Comparison of ENCODE assay signal across 28 cellular contexts in the genomic region with DNA sequence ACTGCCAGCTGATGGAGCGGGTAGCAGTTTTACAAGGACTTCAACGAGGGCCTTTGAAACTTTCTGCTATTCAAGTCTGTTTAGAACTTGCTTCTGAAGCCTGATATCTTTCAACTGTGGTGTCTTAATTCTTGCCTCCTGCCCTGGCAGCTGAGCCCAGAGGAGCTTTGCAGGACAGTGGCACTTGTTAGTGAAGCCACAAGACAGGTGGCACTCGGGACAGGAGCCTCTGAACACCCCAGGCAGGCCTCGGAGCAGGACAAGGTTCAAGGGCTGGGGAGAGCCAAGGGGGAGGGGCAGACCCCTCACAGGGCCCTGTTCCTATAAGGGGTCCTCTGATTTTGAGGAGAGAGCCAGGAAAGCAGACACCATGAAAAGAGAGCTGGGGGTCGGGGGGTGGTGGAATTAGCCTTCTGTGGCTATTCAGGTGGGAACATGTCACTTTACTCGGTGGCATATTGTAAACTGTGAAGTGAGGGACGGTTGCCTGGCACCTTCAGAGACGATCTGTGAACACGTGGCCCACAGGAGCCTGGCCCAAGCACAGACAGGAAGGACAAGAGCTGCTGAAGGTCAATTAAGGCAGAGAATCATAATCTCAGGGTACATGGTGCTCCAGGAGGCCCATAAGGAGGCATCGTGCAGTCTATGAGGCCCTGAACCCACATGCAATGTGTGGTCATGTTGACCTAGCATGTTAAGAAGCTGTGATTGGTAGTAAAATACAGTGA. TPM values are rescaled to one million over a fixed set of nuclear protein-coding genes. Genes with fewer than 3 reads are reported as not detected.
DNase-seq lines count a peak whose midpoint lies in the region; ATAC-seq and TF ChIP-seq lines count a peak whose summit lies in the region.
"Had no signal": no experiment of that assay in that cellular context is flagged by ENCODE, and none has a peak within 500 bp of the region (broad histone marks: within the 10 kb centered on the region; RNA-seq: fewer than 3 reads in every experiment).

No MANE protein-coding gene starts in this region.

- DNase-seq in Right ventricle myocardium superior (no peak), Right ventricle myocardium inferior (ENCODE audit: missing footprints) (no peak), islet precursor cell (peak; percentile 40), osteoblast (ENCODE audit: insufficient read length, low spot score, missing footprints) (no peak), NK-92 (lab: John Stamatoyannopoulos, UW; ENCODE audit: unreplicated experiment) (no peak)
- no peak for DNase-seq in stimulated activated effector memory CD8-positive, alpha-beta T cell treated with anti-CD3 and anti-CD28 coated beads, Interleukin-12 subunit alpha, Interleukin-12 subunit beta, amount 100 ng/mL, for 72 hours (ENCODE audit: low spot score in 2 of 2)
- DNase-seq: Caco-2; CD8-positive, alpha-beta T cell; DND-41; H9; KBM-7; NCI-H1105 treated with DMSO at 0.1 percent for 48 hours; NCI-H146; NCI-H1930; NCI-H2107; NCI-H524 treated with DMSO at 0.1 percent for 48 hours; NCI-H774; NK-92 treated with Interleukin-12 subunit alpha and Interleukin-12 subunit beta, amount 100 ng/mL, for 24 hours; PC-3 had no signal

- no peaks in the 10 kb centered on the region for H3K4me1 Mint-ChIP-seq in stimulated activated effector memory CD8-positive, alpha-beta T cell treated with anti-CD3 and anti-CD28 coated beads, Interleukin-12 subunit alpha, Interleukin-12 subunit beta, amount 100 ng/mL, for 72 hours
- H3K4me1 Mint-ChIP-seq: B cell, GM23338 had no signal

- H3K27ac ChIP-seq in osteoblast (ENCODE audit: low read depth, low read length) (no peak overlapping the region), skeletal muscle tissue (ENCODE audit: low read depth, low read length) (peak overlapping the region; percentile 57)
- H3K27ac ChIP-seq: 22Rv1, C4-2B, SJSA1 had no signal

- H3K4me3 ChIP-seq in osteoblast (ENCODE audit: insufficient read depth, low read length) = no peak overlapping the region
- no peak overlapping the region for H3K4me3 ChIP-seq in skeletal muscle tissue (ENCODE audit: low read length in 3 of 3)
- H3K4me3 ChIP-seq: GM23338, MG63, SJSA1 had no signal

- peak overlapping the region; percentile 63 for H2AFZ ChIP-seq in osteoblast (ENCODE audit: low read length)
- H2AFZ ChIP-seq: GM23338 had no signal

- peaks cover 34% of the 10 kb centered on the region for H3K4me1 ChIP-seq in osteoblast (ENCODE audit: insufficient read depth, low read length)
- peaks cover 35 to 52% (median 39%) of the 10 kb centered on the region in 3 donors for H3K4me1 ChIP-seq in skeletal muscle tissue (ENCODE audit: control insufficient read depth in 3 of 3, insufficient read depth in 3 of 3, low read length in 3 of 3)
- H3K4me1 ChIP-seq: Caco-2, SJSA1 had no signal

- H3K9me3 ChIP-seq in osteoblast (ENCODE audit: low read depth, low read length) (no peaks in the 10 kb centered on the region), skeletal muscle tissue (ENCODE audit: control insufficient read depth in 3 of 3, low read length in 3 of 3) (no peaks in the 10 kb centered on the region)
- H3K9me3 ChIP-seq: Caco-2, SJSA1 had no signal

- H4K20me1 ChIP-seq in osteoblast (ENCODE audit: insufficient read depth, low read length) = no peaks in the 10 kb centered on the region

- no peak for TF ChIP-seq CTCF in osteoblast (IDR thresholded peaks at IDR 0.05; ENCODE audit: extremely low read depth, low read depth, low read length)

- peaks cover 19% of the 10 kb centered on the region for H3K9me3 Mint-ChIP-seq in stimulated activated effector memory CD8-positive, alpha-beta T cell treated with anti-CD3 and anti-CD28 coated beads, Interleukin-12 subunit alpha, Interleukin-12 subunit beta, amount 100 ng/mL, for 72 hours

- H3K27ac Mint-ChIP-seq in stimulated activated effector memory CD8-positive, alpha-beta T cell treated with anti-CD3 and anti-CD28 coated beads, Interleukin-12 subunit alpha, Interleukin-12 subunit beta, amount 100 ng/mL, for 72 hours = no peak overlapping the region
- H3K27ac Mint-ChIP-seq: B cell; CD8-positive, alpha-beta T cell; GM23338; H9 had no signal

- no peak overlapping the region for H3K4me3 Mint-ChIP-seq in stimulated activated effector memory CD8-positive, alpha-beta T cell treated with anti-CD3 and anti-CD28 coated beads, Interleukin-12 subunit alpha, Interleukin-12 subunit beta, amount 100 ng/mL, for 72 hours
- H3K4me3 Mint-ChIP-seq: B cell; CD8-positive, alpha-beta T cell; GM23338; H9 had no signal

- ATAC-seq in Right ventricle myocardium superior (ENCODE audit: poor library complexity) (peak; percentile 29), Right ventricle myocardium inferior (no peak), GM21717 (IDR thresholded peaks at IDR 0.05; ENCODE audit: unreplicated experiment) (no peak)
- ATAC-seq in stimulated activated effector memory CD8-positive, alpha-beta T cell treated with anti-CD3 and anti-CD28 coated beads, Interleukin-12 subunit alpha, Interleukin-12 subunit beta, amount 100 ng/mL, for 72 hours = no peak
- ATAC-seq: CD8-positive, alpha-beta T cell; GM23338; PC-3 had no signal

- no peaks in the 10 kb centered on the region for H3K79me2 ChIP-seq in osteoblast (ENCODE audit: insufficient read depth, low read length)

- H3K36me3 ChIP-seq in osteoblast (ENCODE audit: insufficient read depth, low read length) = no peaks in the 10 kb centered on the region
- H3K36me3 ChIP-seq in skeletal muscle tissue (ENCODE audit: control insufficient read depth in 3 of 3, insufficient read depth in 3 of 3, low read length in 3 of 3) = no peaks in the 10 kb centered on the region
- H3K36me3 ChIP-seq: MG63, SJSA1 had no signal

- no peaks in the 10 kb centered on the region for H3K27me3 ChIP-seq in osteoblast (ENCODE audit: insufficient read depth, low read length)
- H3K27me3 ChIP-seq in skeletal muscle tissue (ENCODE audit: control insufficient read depth in 3 of 3, insufficient read depth in 3 of 3, low read length in 3 of 3) = no peaks in the 10 kb centered on the region
- H3K27me3 ChIP-seq: MG63, SJSA1 had no signal

- H3K36me3 Mint-ChIP-seq in stimulated activated effector memory CD8-positive, alpha-beta T cell treated with anti-CD3 and anti-CD28 coated beads, Interleukin-12 subunit alpha, Interleukin-12 subunit beta, amount 100 ng/mL, for 72 hours = no peaks in the 10 kb centered on the region
- H3K36me3 Mint-ChIP-seq: CD8-positive, alpha-beta T cell had no signal

- intact Hi-C loops in Right ventricle myocardium superior (cut with DNase I) = no loop called here
- intact Hi-C loops in Right ventricle myocardium inferior (cut with DNase I) = no loop called here

- H3K9ac ChIP-seq in skeletal muscle tissue (ENCODE audit: low read depth in 1 of 3, low read length in 3 of 3) = peak overlapping the region in 2 of 3 donors; percentile 27 to 40

- no peak overlapping the region for H3K4me2 ChIP-seq in osteoblast (ENCODE audit: insufficient read depth, low read length)
- H3K4me2 ChIP-seq: GM23338 had no signal

RNA-seq across cellular contexts. Expression of a gene that starts 30.1 kb away (rescaled TPM):
- total RNA-seq in Right ventricle myocardium superior (13.7 TPM), Right ventricle myocardium inferior (16.7 TPM), osteoblast (2.1 and 3.6 TPM in 2 replicates), skeletal muscle tissue (61.6 TPM)
- total RNA-seq: B cell; Caco-2; CD8-positive, alpha-beta T cell; GM23338; H9; LHCN-M2 had no signal
